In genomic region chr7:104982773-104983619, GRCh38 we compare ENCODE assay signal across 7 cellular contexts. TPM values are rescaled to one million over a fixed set of nuclear protein-coding genes. Genes with fewer than 3 reads are reported as not detected.
A peak's percentile ranks its signal among the peaks of the same experiment; 100 is the strongest.
DNase-seq lines count a peak whose midpoint lies in the region; ATAC-seq, FAIRE-seq and TF ChIP-seq lines count a peak whose summit lies in the region.

No MANE protein-coding gene starts in this region.

- H3K36me3 ChIP-seq in bronchial epithelial cell (ENCODE audit: control insufficient read depth, insufficient read depth, low read length) = no peaks in the 10 kb centered on the region
- H3K36me3 ChIP-seq in mucosa of descending colon (ENCODE audit: low read depth) = no peaks in the 10 kb centered on the region

- DNase-seq in GM19238 (ENCODE audit: insufficient read length, low spot score) (peak; percentile 32), NCI-H2227 (lab: John Stamatoyannopoulos, UW; ENCODE audit: unreplicated experiment) (peak; percentile 66), bronchial epithelial cell (ENCODE audit: low read depth) (no peak), mucosa of descending colon (peak in 1 of 3 donors; percentile 27), GM20000 (ENCODE audit: low spot score) (no peak)
- DNase-seq in effector CD8-positive, alpha-beta T cell (lab: John Stamatoyannopoulos, UW) = no peak

- TF ChIP-seq CTCF in bronchial epithelial cell (IDR thresholded peaks at IDR 0.05; ENCODE audit: insufficient read depth, low read length, severe bottlenecking) (no peak), mucosa of descending colon (IDR thresholded peaks at IDR 0.05) (no peak), GM20000 (IDR thresholded peaks at IDR 0.05; ENCODE audit: extremely low read depth, missing control alignments) (no peak)

- H3K4me3 ChIP-seq in bronchial epithelial cell (ENCODE audit: low read depth, low read length) = peak overlapping the region; percentile 68
- peak overlapping the region; percentile 33 for H3K4me3 ChIP-seq in mucosa of descending colon

- H3K4me1 ChIP-seq in mucosa of descending colon (ENCODE audit: low read depth) = peaks cover 70% of the 10 kb centered on the region

- FAIRE-seq in bronchial epithelial cell (lab: Jason Lieb, UNC) = no peak

- intact Hi-C loops in mucosa of descending colon (cut with DNase I, micrococcal nuclease) = loop anchor here in 1 of 2 donors (5.0 kb wide), 1 partner anchor 34 kb away; no protein-coding TSS in a partner anchor

- ATAC-seq in mucosa of descending colon (peak; percentile 2), GM19324 (IDR thresholded peaks at IDR 0.05; ENCODE audit: low FRiP score, unreplicated experiment) (no peak)

- H3K27me3 ChIP-seq in bronchial epithelial cell (ENCODE audit: control insufficient read depth, insufficient read depth, low read length) = no peaks in the 10 kb centered on the region

- H3K9me3 ChIP-seq in mucosa of descending colon = no peaks in the 10 kb centered on the region

RNA-seq across cellular contexts. Expression of gene KMT2E, which starts 31.0 kb away (rescaled TPM):
- 73.9 and 79.8 TPM in 2 replicates for total RNA-seq in bronchial epithelial cell
- 100 to 1,000 TPM; 115 to 135 (median 132) TPM for total RNA-seq in mucosa of descending colon

Comparison
In these comparisons a context has a peak if more than half of its experiments do, and no peak if none do; other contexts are left out.
1. DNase-seq: peak in GM19238 (single experiment) and NCI-H2227 (single experiment); none in bronchial epithelial cell (single experiment), GM20000 (single experiment) and effector CD8-positive, alpha-beta T cell (single experiment).